In genomic region chr6:158605266-158605878, GRCh38 we compare ENCODE assay signal across 8 cellular contexts. TPM values are rescaled to one million over a fixed set of nuclear protein-coding genes. Genes with fewer than 3 reads are reported as not detected.
DNase-seq lines count a peak whose midpoint lies in the region; ATAC-seq and TF ChIP-seq lines count a peak whose summit lies in the region.

No MANE protein-coding gene starts in this region.

- H3K4me3 ChIP-seq in GM23338 (no peak overlapping the region), lung (no peak overlapping the region)

- TF ChIP-seq CTCF in GM23338 (conservative IDR thresholded peaks at IDR 0.05; ENCODE audit: low read depth in 2 of 2) (peak; percentile 73 to 74), lung (IDR thresholded peaks at IDR 0.05; ENCODE audit: control extremely low read depth, extremely low read depth) (peak; percentile 60)

- no peak overlapping the region for H3K4me2 ChIP-seq in GM23338

- ATAC-seq in GM23338 (peak; percentile 93), lung (ENCODE audit: insufficient read depth, low FRiP score) (peak; percentile 71), HG02763 (IDR thresholded peaks at IDR 0.05; ENCODE audit: unreplicated experiment) (no peak)

- no peak overlapping the region for H3K27ac ChIP-seq in GM23338 (ENCODE audit: low read depth)
- no peak overlapping the region for H3K27ac ChIP-seq in lung (ENCODE audit: low read depth in 1 of 2, low read length in 1 of 2)

- H3K9me3 Mint-ChIP-seq in GM23338 = no peaks in the 10 kb centered on the region; the same call in 2 of the 3 replicates

- peaks cover 49% of the 10 kb centered on the region for H3K36me3 Mint-ChIP-seq in GM23338 (ENCODE audit: low read depth)

- H3K4me1 Mint-ChIP-seq in GM23338 = no peaks in the 10 kb centered on the region

- H3K79me2 ChIP-seq in GM23338 (replicated peaks; ENCODE audit: insufficient read depth) = 0 out of 2 replicates have a peak, but pooled peaks cover 3% of the 10 kb centered on the region

- H3K9me2 ChIP-seq in GM23338 (ENCODE audit: insufficient read depth) = no peaks in the 10 kb centered on the region

- H4K20me1 ChIP-seq in GM23338 (replicated peaks; ENCODE audit: insufficient read depth) = peaks cover 10% of the 10 kb centered on the region; the same call in 1 of the 2 replicates

- WGBS in lung, 2 donors = 48 to 56% methylated on average over 13 of the region's 13 CpGs

- no peaks in the 10 kb centered on the region; the same call in 1 of the 2 replicates for H3F3A ChIP-seq in GM23338 (replicated peaks; ENCODE audit: low read depth)

- H3K9me3 ChIP-seq in lung (ENCODE audit: control insufficient read depth in 2 of 2, insufficient read depth in 1 of 2, low read length in 1 of 2) = peaks cover 0 to 2% of the 10 kb centered on the region in 2 donors

- H3K27me3 ChIP-seq in GM23338 (ENCODE audit: insufficient read depth) = no peaks in the 10 kb centered on the region
- no peaks in the 10 kb centered on the region for H3K27me3 ChIP-seq in lung (ENCODE audit: control insufficient read depth, insufficient read depth)

- peaks cover 2% of the 10 kb centered on the region for H3K27me3 Mint-ChIP-seq in GM23338 (ENCODE audit: insufficient read depth, low read depth, poor library complexity)

- H2AFZ ChIP-seq in GM23338 = no peak overlapping the region

- H3K36me3 ChIP-seq in GM23338 (ENCODE audit: insufficient read depth) (peaks cover 4% of the 10 kb centered on the region), lung (ENCODE audit: control insufficient read depth in 2 of 2, insufficient read depth in 2 of 2, low read length in 2 of 2) (peaks cover 3 to 37% of the 10 kb centered on the region in 2 donors)

- H3K4me1 ChIP-seq in GM23338 (ENCODE audit: insufficient read depth) (no peaks in the 10 kb centered on the region), lung (ENCODE audit: control insufficient read depth in 2 of 2, insufficient read depth in 2 of 2, low read length in 2 of 2) (peaks cover 0 to 3% of the 10 kb centered on the region in 2 donors)

- no peak overlapping the region for H3K27ac Mint-ChIP-seq in GM23338

- peak; percentile 88 for DNase-seq in AG20443 (ENCODE audit: low spot score)
- peak; percentile 91 for DNase-seq in GM23338 (ENCODE audit: low spot score)
- DNase-seq in NCI-H510A treated with DMSO at 0.1 percent for 48 hours (lab: John Stamatoyannopoulos, UW) = peak; percentile 68
- DNase-seq in activated CD4-positive, alpha-beta T cell treated with anti-CD3 and anti-CD28 coated beads, Interleukin-2, amount 50 U/mL, for 1 hour = peak; percentile 58
- DNase-seq in ecto neural progenitor cell (ENCODE audit: low spot score) = peak; percentile 74
- DNase-seq in lung (ENCODE audit: low spot score) = peak; percentile 50
- peak; percentile 5 for DNase-seq in stimulated activated CD8-positive, alpha-beta memory T cell treated with anti-CD3 and anti-CD28 coated beads, Interleukin-12 subunit alpha, Interleukin-12 subunit beta, amount 100 ng/mL, for 24 hours (ENCODE audit: extremely low read depth)

- H3K4me3 Mint-ChIP-seq in GM23338 = no peak overlapping the region

TF ChIP-seq in GM23338, 12 proteins besides CTCF, POLR2A, EP300 and RAD21 (continues in another document):
- TF ChIP-seq JUNB (IDR thresholded peaks at IDR 0.05; ENCODE audit: unreplicated experiment) = no peak
- no peak for TF ChIP-seq STAT1 (IDR thresholded peaks at IDR 0.05; ENCODE audit: unreplicated experiment)
- TF ChIP-seq ZNF331 (CRISPR knock-in tag; IDR thresholded peaks at IDR 0.05; ENCODE audit: low read depth) = no peak
- TF ChIP-seq EZH2 (IDR thresholded peaks at IDR 0.05; ENCODE audit: low read depth, unreplicated experiment) = no peak
- no peak for TF ChIP-seq REST (IDR thresholded peaks at IDR 0.05; ENCODE audit: unreplicated experiment)
- no peak for TF ChIP-seq ZNF114 (CRISPR knock-in tag; IDR thresholded peaks at IDR 0.05)

RNA-seq across cellular contexts. Expression of gene DYNLT1, which starts 39.2 kb away (rescaled TPM):
- 60.9 and 71.6 TPM in 2 replicates for total RNA-seq in GM23338 (2014; rRNA removed; shearing (Covaris generic))
- polyA plus RNA-seq in GM23338 (2016; fragmentation: Nextera tagmentation; extraction: Ambion mirVana) = 235 and 241 TPM in 2 replicates
- 100 to 1,000 TPM in 1 of 2 donors, 10 to 100 TPM in 1; 83.4 to 145 TPM for total RNA-seq in lung
- 100 to 1,000 TPM; 253 to 268 TPM for polyA plus RNA-seq in lung

RNA-seq across cellular contexts. Expression of gene SYTL3, which starts 44.5 kb away (rescaled TPM):
- total RNA-seq in GM23338 (2014; rRNA removed; shearing (Covaris generic)) = 0.07 TPM in 1 of 2 replicates, not detected in the other
- polyA plus RNA-seq in GM23338 (2016; fragmentation: Nextera tagmentation; extraction: Ambion mirVana) (not detected in 2 replicates), lung (10 to 100 TPM in 1 of 2 donors, 1 to 10 TPM in 1; 6.5 to 16.4 TPM)
- total RNA-seq in lung = 10 to 100 TPM; 14.8 to 20.0 TPM

RNA-seq across cellular contexts. Expression of gene TMEM181, which starts 45.5 kb away (rescaled TPM):
- total RNA-seq in GM23338 (2014; rRNA removed; shearing (Covaris generic)) = 25.2 and 28.2 TPM in 2 replicates
- polyA plus RNA-seq in GM23338 (2016; fragmentation: Nextera tagmentation; extraction: Ambion mirVana) = 11.9 and 12.3 TPM in 2 replicates
- total RNA-seq in lung = 10 to 100 TPM; 22.1 to 28.5 TPM
- polyA plus RNA-seq in lung = 10 to 100 TPM; 14.5 to 18.8 TPM

Comparison
In these comparisons a context has a peak if more than half of its experiments do, and no peak if none do; other contexts are left out.
1. DNase-seq: peak in every context shown above with its lines; median percentile 91 in GM23338; 88 in AG20443; 74 in ecto neural progenitor cell; 68 in NCI-H510A treated with DMSO at 0.1 percent for 48 hours; 58 in activated CD4-positive, alpha-beta T cell treated with anti-CD3 and anti-CD28 coated beads, Interleukin-2, amount 50 U/mL, for 1 hour; 50 in lung; 5 in stimulated activated CD8-positive, alpha-beta memory T cell treated with anti-CD3 and anti-CD28 coated beads, Interleukin-12 subunit alpha, Interleukin-12 subunit beta, amount 100 ng/mL, for 24 hours.
2. RNA of gene SYTL3, which starts 44.5 kb away (total RNA-seq): 14.8 to 20.0 TPM in lung; 0.07 TPM in GM23338; every median in the first group is over 10 times any median in the second.